In genomic region chr19:1811472-1811894, GRCh38 we compare ENCODE assay signal across 8 cellular contexts. TPM values are rescaled to one million over a fixed set of nuclear protein-coding genes. Genes with fewer than 3 reads are reported as not detected.
DNase-seq lines count a peak whose midpoint lies in the region; ATAC-seq, FAIRE-seq and TF ChIP-seq lines count a peak whose summit lies in the region.

No MANE protein-coding gene starts in this region.

- H3K56ac ChIP-seq in H1 (replicated peaks; ENCODE audit: insufficient read length, low read depth, low read length): no peak overlapping the region

- peaks cover 0 to 9% (median 0%) of the 10 kb centered on the region in 3 donors for H3K36me3 Mint-ChIP-seq in naive thymus-derived CD8-positive, alpha-beta T cell

- H2BK120ac ChIP-seq in H1 (replicated peaks; ENCODE audit: low read depth, low read length): no peak overlapping the region

- no peak overlapping the region for H2AK5ac ChIP-seq in H1 (ENCODE audit: low read depth, low read length)

- H4K8ac ChIP-seq in H1 (ENCODE audit: extremely low read depth, insufficient read depth, low read length): peak overlapping the region; percentile 25

- no peak for ATAC-seq in naive thymus-derived CD8-positive, alpha-beta T cell
- no peak for ATAC-seq in HG02678 (IDR thresholded peaks at IDR 0.05; ENCODE audit: unreplicated experiment)

- H2AFZ ChIP-seq in ACC112 (ENCODE audit: low read length, unreplicated experiment): no peak overlapping the region
- H2AFZ ChIP-seq in H1 (ENCODE audit: low read length): no peak overlapping the region

- no peak overlapping the region for H4K5ac ChIP-seq in H1 (ENCODE audit: insufficient read length, low read depth, low read length)

- no peak overlapping the region for H3K23ac ChIP-seq in H1 (ENCODE audit: insufficient read length)

- TF ChIP-seq RAD21 in H1 (IDR thresholded peaks at IDR 0.05 in 1 of 2, conservative IDR thresholded peaks at IDR 0.05 in 1 of 2; ENCODE audit: low read depth in 2 of 2, low read length in 2 of 2): no peak

- H3K27me3 Mint-ChIP-seq in naive thymus-derived CD8-positive, alpha-beta T cell: no peaks in the 10 kb centered on the region

- H3K27ac Mint-ChIP-seq in naive thymus-derived CD8-positive, alpha-beta T cell: peak overlapping the region in 5 of 10 donors; percentile 40 to 74 (median 50)

- H3K9me3 Mint-ChIP-seq in naive thymus-derived CD8-positive, alpha-beta T cell: no peaks in the 10 kb centered on the region

- no peak overlapping the region for H2BK15ac ChIP-seq in H1 (ENCODE audit: low read length)

- H3K27ac ChIP-seq in ACC112 (ENCODE audit: low read depth, low read length) (no peak overlapping the region), H1 (ENCODE audit: low read depth, low read length) (no peak overlapping the region), subcutaneous abdominal adipose tissue (ENCODE audit: low read depth, low read length) (peak overlapping the region; percentile 40)

- H3K27me3 ChIP-seq in ACC112 (ENCODE audit: insufficient read depth, low read length) (no peaks in the 10 kb centered on the region), H1 (replicated peaks in 1 of 4; ENCODE audit: control insufficient read depth in 3 of 4, extremely low read depth in 1 of 4, insufficient read depth in 3 of 4, low read length in 3 of 4) (peaks cover 0 to 3% (median 0%) of the 10 kb centered on the region in 4 experiments; a peak in 3 of 7 replicates), subcutaneous abdominal adipose tissue (ENCODE audit: control insufficient read depth in 5 of 5, insufficient read depth in 4 of 5, low read length in 5 of 5) (no peaks in the 10 kb centered on the region)

- no peaks in the 10 kb centered on the region; the same call in 1 of the 2 replicates for H3K79me1 ChIP-seq in H1 (ENCODE audit: low read depth, low read length)

- H3K79me2 ChIP-seq in ACC112 (ENCODE audit: control insufficient read depth, insufficient read depth, low read length, unreplicated experiment) (no peaks in the 10 kb centered on the region), H1 (ENCODE audit: control insufficient read depth in 1 of 2, insufficient read depth in 2 of 2, low read length in 2 of 2) (no peaks in the 10 kb centered on the region)

- no peak overlapping the region for H2BK5ac ChIP-seq in H1 (ENCODE audit: low read depth, low read length)

- FAIRE-seq in H1 (lab: Jason Lieb, UNC) (no peak), D721Med (lab: Jason Lieb, UNC) (no peak)

- peak overlapping the region; percentile 69 for H3K4ac ChIP-seq in H1 (replicated peaks; ENCODE audit: insufficient read length, low read depth, low read length)

- no peak overlapping the region; the same call in 1 of the 2 replicates for H3K18ac ChIP-seq in H1 (ENCODE audit: extremely low read depth, low read length)

- H3K4me3 ChIP-seq in ACC112 (ENCODE audit: low read depth, low read length) (peak overlapping the region; percentile 78), H1 (ENCODE audit: extremely low read depth in 1 of 4, insufficient read depth in 2 of 4, low read depth in 3 of 4, low read length in 4 of 4) (peak overlapping the region in 3 of 4 experiments; percentile 36 to 61 (median 49); a peak in 2 of 8 replicates), subcutaneous abdominal adipose tissue (ENCODE audit: low read depth in 1 of 5, low read length in 5 of 5) (peak overlapping the region in 2 of 5 donors; percentile 46 to 56)

- peak overlapping the region; percentile 65 for H4K91ac ChIP-seq in H1 (replicated peaks; ENCODE audit: insufficient read length, low read length)

- DNase-seq in HT-29 (ENCODE audit: low spot score) (peak; percentile 83), H1 (ENCODE audit: low read depth in 1 of 2, low spot score in 2 of 2) (no peak), D721Med (ENCODE audit: insufficient read length, low spot score) (no peak)
- DNase-seq in activated CD4-positive, alpha-beta T cell treated with anti-CD3 and anti-CD28 coated beads for 48 hours: peak; percentile 72
- DNase-seq in naive thymus-derived CD8-positive, alpha-beta T cell: peak in 3 of 10 donors; percentile 20 to 44 (median 29)

- CTCF ChIA-PET in H1 (lab: Charles Lee; ENCODE audit: partially characterized antibody): interaction anchor here (1.0 to 6.2 kb wide), 6 partner anchors 10 to 46 kb away, joined by 3 to 73 read pairs (median 4); no protein-coding TSS in a partner anchor

- H3K9ac ChIP-seq in H1 (replicated peaks in 1 of 4; ENCODE audit: extremely low read depth in 1 of 4, low read depth in 3 of 4, low read length in 3 of 4): no peak overlapping the region
- no peak overlapping the region for H3K9ac ChIP-seq in subcutaneous abdominal adipose tissue (ENCODE audit: low read length in 5 of 5)

- TF ChIP-seq CTCF in H1 (IDR thresholded peaks at IDR 0.05; ENCODE audit: control extremely low read depth in 1 of 3, insufficient read depth in 1 of 3, low read depth in 1 of 3, low read length in 3 of 3) (no peak), D721Med (IDR thresholded peaks at IDR 0.05; ENCODE audit: insufficient read depth, missing control alignments) (no peak)

- no peak overlapping the region for H2BK20ac ChIP-seq in H1 (ENCODE audit: low read length)

- TF ChIP-seq EP300 in H1 (IDR thresholded peaks at IDR 0.05; ENCODE audit: borderline replicate concordance in 1 of 2, low read depth in 2 of 2, low read length in 2 of 2): no peak

- peak overlapping the region; percentile 63 to 65 for H3K4me2 ChIP-seq in H1 (ENCODE audit: insufficient read depth in 1 of 2, low read depth in 2 of 2, low read length in 2 of 2)

- H2BK12ac ChIP-seq in H1 (ENCODE audit: low read depth, low read length): no peak overlapping the region

- no peak overlapping the region for H3K14ac ChIP-seq in H1 (ENCODE audit: insufficient read length)

- no peak for TF ChIP-seq POLR2A in H1 (IDR thresholded peaks at IDR 0.05; ENCODE audit: control extremely low read depth in 1 of 2, low read depth in 2 of 2, low read length in 2 of 2)

- peaks cover 0 to 2% of the 10 kb centered on the region in 2 experiments for H4K20me1 ChIP-seq in H1 (replicated peaks in 1 of 2; ENCODE audit: control insufficient read depth in 1 of 2, insufficient read depth in 2 of 2, low read length in 2 of 2)

- H3K9me3 ChIP-seq in H1 (ENCODE audit: insufficient read depth in 2 of 2, low read depth in 1 of 2, low read length in 1 of 2) (no peaks in the 10 kb centered on the region), subcutaneous abdominal adipose tissue (ENCODE audit: control insufficient read depth in 5 of 5, low read length in 5 of 5) (no peaks in the 10 kb centered on the region)

- H3K36me3 ChIP-seq in ACC112 (ENCODE audit: insufficient read depth, low read length): no peaks in the 10 kb centered on the region
- peaks cover 3 to 9% (median 6%) of the 10 kb centered on the region in 4 experiments; a peak in 5 of 8 replicates for H3K36me3 ChIP-seq in H1 (ENCODE audit: control insufficient read depth in 2 of 4, insufficient read depth in 4 of 4, low read length in 3 of 4)
- peaks cover 0 to 17% (median 10%) of the 10 kb centered on the region in 5 donors for H3K36me3 ChIP-seq in subcutaneous abdominal adipose tissue (ENCODE audit: control insufficient read depth in 5 of 5, insufficient read depth in 5 of 5, low read length in 5 of 5)

- H3K23me2 ChIP-seq in H1 (ENCODE audit: low read depth, low read length): peaks cover 2% of the 10 kb centered on the region

- H3K4me1 ChIP-seq in ACC112 (ENCODE audit: control insufficient read depth, insufficient read depth, low read length, unreplicated experiment): peaks cover 8% of the 10 kb centered on the region
- peaks cover 0 to 2% (median 0%) of the 10 kb centered on the region in 4 experiments; a peak in 3 of 7 replicates for H3K4me1 ChIP-seq in H1 (replicated peaks in 1 of 4; ENCODE audit: control insufficient read depth in 3 of 4, insufficient read depth in 4 of 4, low read length in 3 of 4)
- H3K4me1 ChIP-seq in subcutaneous abdominal adipose tissue (ENCODE audit: control insufficient read depth in 5 of 5, insufficient read depth in 5 of 5, low read length in 5 of 5): peaks cover 0 to 20% (median 15%) of the 10 kb centered on the region in 5 donors

- POLR2A ChIA-PET in H1 (lab: Charles Lee; ENCODE audit: partially characterized antibody): interaction anchor here (1.2 kb wide), 1 partner anchor 18 kb away, joined by 4 read pairs; no protein-coding TSS in a partner anchor
- POLR2A ChIA-PET in naive thymus-derived CD8-positive, alpha-beta T cell (lab: Charles Lee): interaction anchor here (1.0 to 1.3 kb wide), 2 partner anchors 49 to 219 kb away, joined by 3 read pairs; partner anchors contain the start of gene MBD3

- H3K4me3 Mint-ChIP-seq in naive thymus-derived CD8-positive, alpha-beta T cell: peak overlapping the region; percentile 15 to 91 (median 75)

- WGBS in H1 (ENCODE audit: extremely low coverage in 1 of 2, insufficient coverage in 1 of 2, insufficient read length in 1 of 2, insufficient replicate concordance in 2 of 2, low coverage in 1 of 2, low lambda C conversion rate in 2 of 2, missing lambda C conversion rate in 1 of 2), 2 experiments: 76% methylated on average over 10 of the region's 13 CpGs; no CpG with 5 or more reads in 1 of the 2 experiments

- H3K4me1 Mint-ChIP-seq in naive thymus-derived CD8-positive, alpha-beta T cell: peaks cover 11 to 16% (median 13%) of the 10 kb centered on the region in 4 donors

RNA-seq across cellular contexts. Expression of gene ATP8B3, which starts 0.6 kb away (rescaled TPM):
- 0.65 and 2.0 TPM in 2 replicates for total RNA-seq in HT-29 (2014; rRNA removed; shearing (Covaris generic))
- 2.9 and 4.1 TPM in 2 replicates for total RNA-seq in H1 (2021; fragmentation: NEBNext Ultra II Directional; extraction: Animal tissue kit (Norgen Biotek cat#: 25700))
- polyA plus RNA-seq in H1 (2011; rRNA removed): 9.3 and 10.0 TPM in 2 replicates
- polyA plus RNA-seq in H1 (2011; cell fraction: cytosol; rRNA removed): 9.1 TPM
- polyA plus RNA-seq in H1 (2011; cell fraction: nucleus; rRNA removed): 19.8 TPM
- 4.2 to 8.7 TPM (median 7.7 TPM) in 4 replicates for polyA plus RNA-seq in H1 (2012, experiment 1 of 2)
- polyA plus RNA-seq in H1 (2012, experiment 2 of 2): 4.7 TPM
- 5.4 TPM for polyA plus RNA-seq in H1 (2013, experiment 1 of 2)
- polyA plus RNA-seq in H1 (2013, experiment 2 of 2): 4.9 TPM
- 4.7 and 7.9 TPM in 2 replicates for polyA minus RNA-seq in H1 (2011; rRNA and poly(A)+ RNA removed)
- 5.4 TPM for polyA minus RNA-seq in H1 (2011; cell fraction: cytosol; rRNA and poly(A)+ RNA removed)
- polyA minus RNA-seq in H1 (2011; cell fraction: nucleus; rRNA and poly(A)+ RNA removed): 5.2 TPM
- total RNA-seq in naive thymus-derived CD8-positive, alpha-beta T cell: 1 to 10 TPM; 1.6 to 1.8 TPM
- polyA plus RNA-seq in naive thymus-derived CD8-positive, alpha-beta T cell: 1 to 10 TPM in 1 of 3 donors, under 1 TPM in 2; 0.52 to 1.3 (median 0.59) TPM

RNA-seq across cellular contexts. Expression of gene REXO1, which starts 36.8 kb away (rescaled TPM):
- 19.1 and 26.1 TPM in 2 replicates for total RNA-seq in HT-29 (2014; rRNA removed; shearing (Covaris generic))
- 42.4 and 44.3 TPM in 2 replicates for total RNA-seq in H1 (2021; fragmentation: NEBNext Ultra II Directional; extraction: Animal tissue kit (Norgen Biotek cat#: 25700))
- 44.3 and 69.6 TPM in 2 replicates for polyA plus RNA-seq in H1 (2011; rRNA removed)
- 21.3 TPM for polyA plus RNA-seq in H1 (2011; cell fraction: cytosol; rRNA removed)
- polyA plus RNA-seq in H1 (2011; cell fraction: nucleus; rRNA removed): 69.2 TPM
- 35.1 to 44.9 TPM (median 43.7 TPM) in 4 replicates for polyA plus RNA-seq in H1 (2012, experiment 1 of 2)
- 33.4 TPM for polyA plus RNA-seq in H1 (2012, experiment 2 of 2)
- polyA plus RNA-seq in H1 (2013, experiment 1 of 2): 22.8 TPM
- 21.3 TPM for polyA plus RNA-seq in H1 (2013, experiment 2 of 2)
- polyA minus RNA-seq in H1 (2011; rRNA and poly(A)+ RNA removed): 18.8 and 19.5 TPM in 2 replicates
- polyA minus RNA-seq in H1 (2011; cell fraction: cytosol; rRNA and poly(A)+ RNA removed): 24.8 TPM
- polyA minus RNA-seq in H1 (2011; cell fraction: nucleus; rRNA and poly(A)+ RNA removed): 20.1 TPM
- total RNA-seq in naive thymus-derived CD8-positive, alpha-beta T cell: 10 to 100 TPM; 78.1 to 86.2 TPM
- polyA plus RNA-seq in naive thymus-derived CD8-positive, alpha-beta T cell: 1 to 10 TPM; 2.7 to 6.8 (median 3.1) TPM

RNA-seq across cellular contexts. Expression of gene KLF16, which starts 51.9 kb away (rescaled TPM):
- 25.2 and 34.5 TPM in 2 replicates for total RNA-seq in HT-29 (2014; rRNA removed; shearing (Covaris generic))
- 45.9 and 53.2 TPM in 2 replicates for total RNA-seq in H1 (2021; fragmentation: NEBNext Ultra II Directional; extraction: Animal tissue kit (Norgen Biotek cat#: 25700))
- polyA plus RNA-seq in H1 (2011; rRNA removed): 14.3 and 44.7 TPM in 2 replicates
- 15.0 TPM for polyA plus RNA-seq in H1 (2011; cell fraction: cytosol; rRNA removed)
- polyA plus RNA-seq in H1 (2011; cell fraction: nucleus; rRNA removed): 29.0 TPM
- polyA plus RNA-seq in H1 (2012, experiment 1 of 2): 15.6 to 26.7 TPM (median 23.8 TPM) in 4 replicates
- 21.5 TPM for polyA plus RNA-seq in H1 (2012, experiment 2 of 2)
- polyA plus RNA-seq in H1 (2013, experiment 1 of 2): 27.2 TPM
- 28.5 TPM for polyA plus RNA-seq in H1 (2013, experiment 2 of 2)
- 1.1 and 2.2 TPM in 2 replicates for polyA minus RNA-seq in H1 (2011; rRNA and poly(A)+ RNA removed)
- polyA minus RNA-seq in H1 (2011; cell fraction: cytosol; rRNA and poly(A)+ RNA removed): 32.1 TPM
- polyA minus RNA-seq in H1 (2011; cell fraction: nucleus; rRNA and poly(A)+ RNA removed): 10.4 TPM
- 10 to 100 TPM; 18.5 to 19.9 TPM for total RNA-seq in naive thymus-derived CD8-positive, alpha-beta T cell
- under 1 TPM; 0.23 to 0.84 (median 0.36) TPM for polyA plus RNA-seq in naive thymus-derived CD8-positive, alpha-beta T cell

RNA-seq across cellular contexts. Expression of gene ONECUT3, which starts 58.2 kb away (rescaled TPM):
- total RNA-seq in HT-29 (2014; rRNA removed; shearing (Covaris generic)): not detected in 2 replicates
- not detected in 2 replicates for total RNA-seq in H1 (2021; fragmentation: NEBNext Ultra II Directional; extraction: Animal tissue kit (Norgen Biotek cat#: 25700))
- polyA plus RNA-seq in H1 (2011; rRNA removed): not detected in 2 replicates
- polyA plus RNA-seq in H1 (2011; cell fraction: cytosol; rRNA removed): not detected
- polyA plus RNA-seq in H1 (2011; cell fraction: nucleus; rRNA removed): not detected
- polyA plus RNA-seq in H1 (2012, experiment 1 of 2): 0.04 TPM in 1 of 4 replicates, not detected in the others
- 0.01 TPM for polyA plus RNA-seq in H1 (2012, experiment 2 of 2)
- not detected for polyA plus RNA-seq in H1 (2013, experiment 1 of 2)
- not detected for polyA plus RNA-seq in H1 (2013, experiment 2 of 2)
- not detected in 2 replicates for polyA minus RNA-seq in H1 (2011; rRNA and poly(A)+ RNA removed)
- polyA minus RNA-seq in H1 (2011; cell fraction: cytosol; rRNA and poly(A)+ RNA removed): not detected
- not detected for polyA minus RNA-seq in H1 (2011; cell fraction: nucleus; rRNA and poly(A)+ RNA removed)
- total RNA-seq in naive thymus-derived CD8-positive, alpha-beta T cell: not detected
- not detected for polyA plus RNA-seq in naive thymus-derived CD8-positive, alpha-beta T cell

Comparison
In these comparisons a context has a peak if more than half of its experiments do, and no peak if none do; other contexts are left out.
1. DNase-seq: peak in HT-29 (single experiment) and activated CD4-positive, alpha-beta T cell treated with anti-CD3 and anti-CD28 coated beads for 48 hours (single experiment); none in H1 (0 of 2) and D721Med (single experiment).